Comparison of ENCODE assay signal across 2 cellular contexts in genomic region chr9:122857810-122858209, GRCh38.
TF ChIP-seq lines count a peak whose summit lies in the region.

No MANE protein-coding gene starts in this region.

TF ChIP-seq in HepG2, 621 proteins besides CTCF, POLR2A, EP300 and RAD21 (continues in another document):
- no peak for TF ChIP-seq ZNF747 (CRISPR knock-in tag; IDR thresholded peaks at IDR 0.05; ENCODE audit: borderline replicate concordance)
- no peak for TF ChIP-seq TARDBP (CRISPR knock-in tag; IDR thresholded peaks at IDR 0.05)
- no peak for TF ChIP-seq ZBTB33 (CRISPR knock-in tag; IDR thresholded peaks at IDR 0.05)
- TF ChIP-seq ZNF883 (CRISPR knock-in tag; IDR thresholded peaks at IDR 0.05; ENCODE audit: not compliant biosample characterization), result no peak
- TF ChIP-seq ZNF142 (CRISPR knock-in tag; IDR thresholded peaks at IDR 0.05), result no peak
- TF ChIP-seq, protein P1, sequence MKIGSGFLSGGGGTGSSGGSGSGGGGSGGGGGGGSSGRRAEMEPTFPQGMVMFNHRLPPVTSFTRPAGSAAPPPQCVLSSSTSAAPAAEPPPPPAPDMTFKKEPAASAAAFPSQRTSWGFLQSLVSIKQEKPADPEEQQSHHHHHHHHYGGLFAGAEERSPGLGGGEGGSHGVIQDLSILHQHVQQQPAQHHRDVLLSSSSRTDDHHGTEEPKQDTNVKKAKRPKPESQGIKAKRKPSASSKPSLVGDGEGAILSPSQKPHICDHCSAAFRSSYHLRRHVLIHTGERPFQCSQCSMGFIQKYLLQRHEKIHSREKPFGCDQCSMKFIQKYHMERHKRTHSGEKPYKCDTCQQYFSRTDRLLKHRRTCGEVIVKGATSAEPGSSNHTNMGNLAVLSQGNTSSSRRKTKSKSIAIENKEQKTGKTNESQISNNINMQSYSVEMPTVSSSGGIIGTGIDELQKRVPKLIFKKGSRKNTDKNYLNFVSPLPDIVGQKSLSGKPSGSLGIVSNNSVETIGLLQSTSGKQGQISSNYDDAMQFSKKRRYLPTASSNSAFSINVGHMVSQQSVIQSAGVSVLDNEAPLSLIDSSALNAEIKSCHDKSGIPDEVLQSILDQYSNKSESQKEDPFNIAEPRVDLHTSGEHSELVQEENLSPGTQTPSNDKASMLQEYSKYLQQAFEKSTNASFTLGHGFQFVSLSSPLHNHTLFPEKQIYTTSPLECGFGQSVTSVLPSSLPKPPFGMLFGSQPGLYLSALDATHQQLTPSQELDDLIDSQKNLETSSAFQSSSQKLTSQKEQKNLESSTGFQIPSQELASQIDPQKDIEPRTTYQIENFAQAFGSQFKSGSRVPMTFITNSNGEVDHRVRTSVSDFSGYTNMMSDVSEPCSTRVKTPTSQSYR (CRISPR knock-in tag; IDR thresholded peaks at IDR 0.05; ENCODE audit: borderline replicate concordance), result no peak
- no peak for TF ChIP-seq ZNF770 (CRISPR knock-in tag; IDR thresholded peaks at IDR 0.05)

TF ChIP-seq in endothelial cell of umbilical vein, 7 proteins besides CTCF, POLR2A, EP300 and RAD21:
- TF ChIP-seq JUN (IDR thresholded peaks at IDR 0.05; ENCODE audit: borderline replicate concordance, insufficient read depth, insufficient read length, low read depth) (no peak), EZH2 (IDR thresholded peaks at IDR 0.05; ENCODE audit: borderline replicate concordance, low read depth, low read length, severe bottlenecking) (no peak), GATA2 (IDR thresholded peaks at IDR 0.05; ENCODE audit: insufficient read depth, insufficient read length, low read depth, low read length) (no peak), MYC (IDR thresholded peaks at IDR 0.05; ENCODE audit: low read depth, low read length) (no peak), POLR2AphosphoS5 (IDR thresholded peaks at IDR 0.05; ENCODE audit: insufficient read depth, low read depth, low read length) (no peak), FOS (IDR thresholded peaks at IDR 0.05; ENCODE audit: borderline replicate concordance, insufficient read depth, low read length) (no peak)
- TF ChIP-seq, protein P2, sequence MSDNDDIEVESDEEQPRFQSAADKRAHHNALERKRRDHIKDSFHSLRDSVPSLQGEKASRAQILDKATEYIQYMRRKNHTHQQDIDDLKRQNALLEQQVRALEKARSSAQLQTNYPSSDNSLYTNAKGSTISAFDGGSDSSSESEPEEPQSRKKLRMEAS (IDR thresholded peaks at IDR 0.05; ENCODE audit: insufficient read depth, insufficient read length), result no peak
TF ChIP-seq in endothelial cell of umbilical vein: peak in this region for 0.
